In the genomic region with DNA sequence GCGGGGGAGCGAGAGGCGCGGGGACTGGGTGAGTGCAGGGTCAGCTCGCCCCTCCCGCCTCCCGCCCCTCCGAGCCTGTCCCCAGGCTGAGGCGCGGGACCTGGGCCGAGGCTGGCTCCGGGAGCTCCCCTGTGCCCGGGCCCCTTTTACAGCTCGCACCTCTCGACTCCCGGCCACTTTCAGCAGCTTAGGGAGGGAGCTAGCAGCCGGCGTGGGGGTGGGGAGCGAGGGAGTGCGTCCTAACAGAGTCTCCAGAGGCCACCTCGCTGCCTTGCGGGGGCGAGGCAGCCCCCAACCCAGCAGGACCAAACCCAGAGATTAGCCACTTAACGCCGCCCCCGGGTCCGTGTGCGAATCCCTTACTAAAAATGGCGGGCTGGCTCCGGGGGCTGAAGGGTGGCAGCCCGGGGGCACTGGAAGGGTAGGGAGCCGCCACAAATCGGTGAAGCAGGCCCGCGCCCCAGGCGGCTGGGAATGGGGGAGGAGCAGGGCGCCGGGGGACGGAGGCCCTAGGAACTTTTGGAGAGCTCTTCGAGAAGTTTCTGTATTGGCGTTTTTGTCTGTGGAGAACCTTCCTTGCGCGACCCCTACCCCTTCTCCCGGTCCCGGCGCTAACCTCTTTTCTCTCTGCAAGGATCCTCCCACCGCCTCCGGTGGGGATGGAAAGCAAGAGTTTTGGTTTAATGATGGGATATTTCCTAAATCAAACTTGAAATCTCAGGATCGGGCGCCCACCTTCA, we compare ENCODE assay signal across 1 cellular context.
TF ChIP-seq lines count a peak whose summit lies in the region.

No MANE protein-coding gene starts in this region.

TF ChIP-seq in HepG2, 621 proteins besides CTCF, POLR2A, EP300 and RAD21 (continued from another document and continues in another):
- TF ChIP-seq HNRNPL (IDR thresholded peaks at IDR 0.05; ENCODE audit: low read depth, low read length) (0 out of 2 replicates have a peak, but pooled peaks have one; percentile 24), ZBTB38 (CRISPR knock-in tag; IDR thresholded peaks at IDR 0.05) (no peak; the same call in 1 of the 2 replicates), ZNF33B (CRISPR knock-in tag; IDR thresholded peaks at IDR 0.05) (no peak), ZNF605 (CRISPR knock-in tag; IDR thresholded peaks at IDR 0.05) (no peak), ZNF788 (CRISPR knock-in tag; IDR thresholded peaks at IDR 0.05; ENCODE audit: borderline replicate concordance) (peak; percentile 62; the same call in 1 of the 2 replicates), ZNF749 (CRISPR knock-in tag; IDR thresholded peaks at IDR 0.05; ENCODE audit: borderline replicate concordance) (no peak), ZNF766 (CRISPR knock-in tag; IDR thresholded peaks at IDR 0.05; ENCODE audit: borderline replicate concordance) (no peak), NFRKB (IDR thresholded peaks at IDR 0.05) (no peak), SOX13 (IDR thresholded peaks at IDR 0.05) (no peak), SOX13 (CRISPR knock-in tag; conservative IDR thresholded peaks at IDR 0.05 in 1 of 2, IDR thresholded peaks at IDR 0.05 in 1 of 2) (no peak), ZNF772 (CRISPR knock-in tag; IDR thresholded peaks at IDR 0.05) (peak; percentile 35; the same call in 1 of the 2 replicates), KLF16 (CRISPR knock-in tag; IDR thresholded peaks at IDR 0.05) (no peak), ZNF629 (CRISPR knock-in tag; conservative IDR thresholded peaks at IDR 0.05) (no peak), AGO1 (IDR thresholded peaks at IDR 0.05; ENCODE audit: low read depth, low read length, poor library complexity, severe bottlenecking) (no peak), HOXA3 (CRISPR knock-in tag; IDR thresholded peaks at IDR 0.05) (0 out of 2 replicates have a peak, but pooled peaks have one; percentile 15), HNRNPK (IDR thresholded peaks at IDR 0.05; ENCODE audit: low read depth, low read length, poor library complexity, severe bottlenecking) (peak; percentile 13), ZSCAN21 (CRISPR knock-in tag; IDR thresholded peaks at IDR 0.05; ENCODE audit: borderline replicate concordance) (no peak), YY1 (IDR thresholded peaks at IDR 0.05; ENCODE audit: insufficient read depth, insufficient replicate concordance, low read depth, low read length) (no peak), POLR2G (IDR thresholded peaks at IDR 0.05; ENCODE audit: low read depth, low read length) (peak; percentile 18; the same call in 1 of the 2 replicates), SOX5 (CRISPR knock-in tag; IDR thresholded peaks at IDR 0.05; ENCODE audit: borderline replicate concordance) (no peak), ZNF550 (CRISPR knock-in tag; IDR thresholded peaks at IDR 0.05; ENCODE audit: borderline replicate concordance) (no peak), SSRP1 (CRISPR knock-in tag; IDR thresholded peaks at IDR 0.05) (no peak), ZNF101 (CRISPR knock-in tag; IDR thresholded peaks at IDR 0.05; ENCODE audit: borderline replicate concordance, low read depth) (no peak), KDM4B (CRISPR knock-in tag; IDR thresholded peaks at IDR 0.05) (no peak), ZNF775 (CRISPR knock-in tag; IDR thresholded peaks at IDR 0.05; ENCODE audit: borderline replicate concordance) (no peak), AGO2 (optimal IDR thresholded peaks at IDR 0.05; ENCODE audit: low read depth, low read length) (peak; percentile 38)
- TF ChIP-seq, protein P1, sequence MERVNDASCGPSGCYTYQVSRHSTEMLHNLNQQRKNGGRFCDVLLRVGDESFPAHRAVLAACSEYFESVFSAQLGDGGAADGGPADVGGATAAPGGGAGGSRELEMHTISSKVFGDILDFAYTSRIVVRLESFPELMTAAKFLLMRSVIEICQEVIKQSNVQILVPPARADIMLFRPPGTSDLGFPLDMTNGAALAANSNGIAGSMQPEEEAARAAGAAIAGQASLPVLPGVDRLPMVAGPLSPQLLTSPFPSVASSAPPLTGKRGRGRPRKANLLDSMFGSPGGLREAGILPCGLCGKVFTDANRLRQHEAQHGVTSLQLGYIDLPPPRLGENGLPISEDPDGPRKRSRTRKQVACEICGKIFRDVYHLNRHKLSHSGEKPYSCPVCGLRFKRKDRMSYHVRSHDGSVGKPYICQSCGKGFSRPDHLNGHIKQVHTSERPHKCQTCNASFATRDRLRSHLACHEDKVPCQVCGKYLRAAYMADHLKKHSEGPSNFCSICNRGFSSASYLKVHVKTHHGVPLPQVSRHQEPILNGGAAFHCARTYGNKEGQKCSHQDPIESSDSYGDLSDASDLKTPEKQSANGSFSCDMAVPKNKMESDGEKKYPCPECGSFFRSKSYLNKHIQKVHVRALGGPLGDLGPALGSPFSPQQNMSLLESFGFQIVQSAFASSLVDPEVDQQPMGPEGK (CRISPR knock-in tag; IDR thresholded peaks at IDR 0.05), result peak; percentile 72
- TF ChIP-seq, protein P2, sequence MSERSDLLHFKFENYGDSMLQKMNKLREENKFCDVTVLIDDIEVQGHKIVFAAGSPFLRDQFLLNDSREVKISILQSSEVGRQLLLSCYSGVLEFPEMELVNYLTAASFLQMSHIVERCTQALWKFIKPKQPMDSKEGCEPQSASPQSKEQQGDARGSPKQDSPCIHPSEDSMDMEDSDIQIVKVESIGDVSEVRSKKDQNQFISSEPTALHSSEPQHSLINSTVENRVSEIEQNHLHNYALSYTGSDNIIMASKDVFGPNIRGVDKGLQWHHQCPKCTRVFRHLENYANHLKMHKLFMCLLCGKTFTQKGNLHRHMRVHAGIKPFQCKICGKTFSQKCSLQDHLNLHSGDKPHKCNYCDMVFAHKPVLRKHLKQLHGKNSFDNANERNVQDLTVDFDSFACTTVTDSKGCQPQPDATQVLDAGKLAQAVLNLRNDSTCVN (CRISPR knock-in tag; IDR thresholded peaks at IDR 0.05; ENCODE audit: borderline replicate concordance), result no peak
- TF ChIP-seq, protein P3, sequence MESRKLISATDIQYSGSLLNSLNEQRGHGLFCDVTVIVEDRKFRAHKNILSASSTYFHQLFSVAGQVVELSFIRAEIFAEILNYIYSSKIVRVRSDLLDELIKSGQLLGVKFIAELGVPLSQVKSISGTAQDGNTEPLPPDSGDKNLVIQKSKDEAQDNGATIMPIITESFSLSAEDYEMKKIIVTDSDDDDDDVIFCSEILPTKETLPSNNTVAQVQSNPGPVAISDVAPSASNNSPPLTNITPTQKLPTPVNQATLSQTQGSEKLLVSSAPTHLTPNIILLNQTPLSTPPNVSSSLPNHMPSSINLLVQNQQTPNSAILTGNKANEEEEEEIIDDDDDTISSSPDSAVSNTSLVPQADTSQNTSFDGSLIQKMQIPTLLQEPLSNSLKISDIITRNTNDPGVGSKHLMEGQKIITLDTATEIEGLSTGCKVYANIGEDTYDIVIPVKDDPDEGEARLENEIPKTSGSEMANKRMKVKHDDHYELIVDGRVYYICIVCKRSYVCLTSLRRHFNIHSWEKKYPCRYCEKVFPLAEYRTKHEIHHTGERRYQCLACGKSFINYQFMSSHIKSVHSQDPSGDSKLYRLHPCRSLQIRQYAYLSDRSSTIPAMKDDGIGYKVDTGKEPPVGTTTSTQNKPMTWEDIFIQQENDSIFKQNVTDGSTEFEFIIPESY (CRISPR knock-in tag; IDR thresholded peaks at IDR 0.05), result peak; percentile 79
- TF ChIP-seq, protein P4, sequence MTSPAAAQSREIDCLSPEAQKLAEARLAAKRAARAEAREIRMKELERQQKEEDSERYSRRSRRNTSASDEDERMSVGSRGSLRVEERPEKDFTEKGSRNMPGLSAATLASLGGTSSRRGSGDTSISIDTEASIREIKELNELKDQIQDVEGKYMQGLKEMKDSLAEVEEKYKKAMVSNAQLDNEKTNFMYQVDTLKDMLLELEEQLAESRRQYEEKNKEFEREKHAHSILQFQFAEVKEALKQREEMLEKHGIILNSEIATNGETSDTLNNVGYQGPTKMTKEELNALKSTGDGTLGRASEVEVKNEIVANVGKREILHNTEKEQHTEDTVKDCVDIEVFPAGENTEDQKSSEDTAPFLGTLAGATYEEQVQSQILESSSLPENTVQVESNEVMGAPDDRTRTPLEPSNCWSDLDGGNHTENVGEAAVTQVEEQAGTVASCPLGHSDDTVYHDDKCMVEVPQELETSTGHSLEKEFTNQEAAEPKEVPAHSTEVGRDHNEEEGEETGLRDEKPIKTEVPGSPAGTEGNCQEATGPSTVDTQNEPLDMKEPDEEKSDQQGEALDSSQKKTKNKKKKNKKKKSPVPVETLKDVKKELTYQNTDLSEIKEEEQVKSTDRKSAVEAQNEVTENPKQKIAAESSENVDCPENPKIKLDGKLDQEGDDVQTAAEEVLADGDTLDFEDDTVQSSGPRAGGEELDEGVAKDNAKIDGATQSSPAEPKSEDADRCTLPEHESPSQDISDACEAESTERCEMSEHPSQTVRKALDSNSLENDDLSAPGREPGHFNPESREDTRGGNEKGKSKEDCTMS (CRISPR knock-in tag; conservative IDR thresholded peaks at IDR 0.05), result no peak
- TF ChIP-seq, protein P5, sequence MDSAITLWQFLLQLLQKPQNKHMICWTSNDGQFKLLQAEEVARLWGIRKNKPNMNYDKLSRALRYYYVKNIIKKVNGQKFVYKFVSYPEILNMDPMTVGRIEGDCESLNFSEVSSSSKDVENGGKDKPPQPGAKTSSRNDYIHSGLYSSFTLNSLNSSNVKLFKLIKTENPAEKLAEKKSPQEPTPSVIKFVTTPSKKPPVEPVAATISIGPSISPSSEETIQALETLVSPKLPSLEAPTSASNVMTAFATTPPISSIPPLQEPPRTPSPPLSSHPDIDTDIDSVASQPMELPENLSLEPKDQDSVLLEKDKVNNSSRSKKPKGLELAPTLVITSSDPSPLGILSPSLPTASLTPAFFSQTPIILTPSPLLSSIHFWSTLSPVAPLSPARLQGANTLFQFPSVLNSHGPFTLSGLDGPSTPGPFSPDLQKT (CRISPR knock-in tag; IDR thresholded peaks at IDR 0.05; ENCODE audit: borderline replicate concordance), result no peak
- TF ChIP-seq, protein P6, sequence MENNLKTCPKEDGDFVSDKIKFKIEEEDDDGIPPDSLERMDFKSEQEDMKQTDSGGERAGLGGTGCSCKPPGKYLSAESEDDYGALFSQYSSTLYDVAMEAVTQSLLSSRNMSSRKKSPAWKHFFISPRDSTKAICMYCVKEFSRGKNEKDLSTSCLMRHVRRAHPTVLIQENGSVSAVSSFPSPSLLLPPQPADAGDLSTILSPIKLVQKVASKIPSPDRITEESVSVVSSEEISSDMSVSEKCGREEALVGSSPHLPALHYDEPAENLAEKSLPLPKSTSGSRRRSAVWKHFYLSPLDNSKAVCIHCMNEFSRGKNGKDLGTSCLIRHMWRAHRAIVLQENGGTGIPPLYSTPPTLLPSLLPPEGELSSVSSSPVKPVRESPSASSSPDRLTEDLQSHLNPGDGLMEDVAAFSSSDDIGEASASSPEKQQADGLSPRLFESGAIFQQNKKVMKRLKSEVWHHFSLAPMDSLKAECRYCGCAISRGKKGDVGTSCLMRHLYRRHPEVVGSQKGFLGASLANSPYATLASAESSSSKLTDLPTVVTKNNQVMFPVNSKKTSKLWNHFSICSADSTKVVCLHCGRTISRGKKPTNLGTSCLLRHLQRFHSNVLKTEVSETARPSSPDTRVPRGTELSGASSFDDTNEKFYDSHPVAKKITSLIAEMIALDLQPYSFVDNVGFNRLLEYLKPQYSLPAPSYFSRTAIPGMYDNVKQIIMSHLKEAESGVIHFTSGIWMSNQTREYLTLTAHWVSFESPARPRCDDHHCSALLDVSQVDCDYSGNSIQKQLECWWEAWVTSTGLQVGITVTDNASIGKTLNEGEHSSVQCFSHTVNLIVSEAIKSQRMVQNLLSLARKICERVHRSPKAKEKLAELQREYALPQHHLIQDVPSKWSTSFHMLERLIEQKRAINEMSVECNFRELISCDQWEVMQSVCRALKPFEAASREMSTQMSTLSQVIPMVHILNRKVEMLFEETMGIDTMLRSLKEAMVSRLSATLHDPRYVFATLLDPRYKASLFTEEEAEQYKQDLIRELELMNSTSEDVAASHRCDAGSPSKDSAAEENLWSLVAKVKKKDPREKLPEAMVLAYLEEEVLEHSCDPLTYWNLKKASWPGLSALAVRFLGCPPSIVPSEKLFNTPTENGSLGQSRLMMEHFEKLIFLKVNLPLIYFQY (CRISPR knock-in tag; IDR thresholded peaks at IDR 0.05; ENCODE audit: borderline replicate concordance), result no peak
- TF ChIP-seq, protein P7, sequence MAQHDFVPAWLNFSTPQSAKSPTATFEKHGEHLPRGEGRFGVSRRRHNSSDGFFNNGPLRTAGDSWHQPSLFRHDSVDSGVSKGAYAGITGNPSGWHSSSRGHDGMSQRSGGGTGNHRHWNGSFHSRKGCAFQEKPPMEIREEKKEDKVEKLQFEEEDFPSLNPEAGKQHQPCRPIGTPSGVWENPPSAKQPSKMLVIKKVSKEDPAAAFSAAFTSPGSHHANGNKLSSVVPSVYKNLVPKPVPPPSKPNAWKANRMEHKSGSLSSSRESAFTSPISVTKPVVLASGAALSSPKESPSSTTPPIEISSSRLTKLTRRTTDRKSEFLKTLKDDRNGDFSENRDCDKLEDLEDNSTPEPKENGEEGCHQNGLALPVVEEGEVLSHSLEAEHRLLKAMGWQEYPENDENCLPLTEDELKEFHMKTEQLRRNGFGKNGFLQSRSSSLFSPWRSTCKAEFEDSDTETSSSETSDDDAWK (CRISPR knock-in tag; IDR thresholded peaks at IDR 0.05), result no peak
- TF ChIP-seq, protein P8, sequence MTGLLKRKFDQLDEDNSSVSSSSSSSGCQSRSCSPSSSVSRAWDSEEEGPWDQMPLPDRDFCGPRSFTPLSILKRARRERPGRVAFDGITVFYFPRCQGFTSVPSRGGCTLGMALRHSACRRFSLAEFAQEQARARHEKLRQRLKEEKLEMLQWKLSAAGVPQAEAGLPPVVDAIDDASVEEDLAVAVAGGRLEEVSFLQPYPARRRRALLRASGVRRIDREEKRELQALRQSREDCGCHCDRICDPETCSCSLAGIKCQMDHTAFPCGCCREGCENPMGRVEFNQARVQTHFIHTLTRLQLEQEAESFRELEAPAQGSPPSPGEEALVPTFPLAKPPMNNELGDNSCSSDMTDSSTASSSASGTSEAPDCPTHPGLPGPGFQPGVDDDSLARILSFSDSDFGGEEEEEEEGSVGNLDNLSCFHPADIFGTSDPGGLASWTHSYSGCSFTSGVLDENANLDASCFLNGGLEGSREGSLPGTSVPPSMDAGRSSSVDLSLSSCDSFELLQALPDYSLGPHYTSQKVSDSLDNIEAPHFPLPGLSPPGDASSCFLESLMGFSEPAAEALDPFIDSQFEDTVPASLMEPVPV (CRISPR knock-in tag; IDR thresholded peaks at IDR 0.05), result no peak
- TF ChIP-seq, protein P9, sequence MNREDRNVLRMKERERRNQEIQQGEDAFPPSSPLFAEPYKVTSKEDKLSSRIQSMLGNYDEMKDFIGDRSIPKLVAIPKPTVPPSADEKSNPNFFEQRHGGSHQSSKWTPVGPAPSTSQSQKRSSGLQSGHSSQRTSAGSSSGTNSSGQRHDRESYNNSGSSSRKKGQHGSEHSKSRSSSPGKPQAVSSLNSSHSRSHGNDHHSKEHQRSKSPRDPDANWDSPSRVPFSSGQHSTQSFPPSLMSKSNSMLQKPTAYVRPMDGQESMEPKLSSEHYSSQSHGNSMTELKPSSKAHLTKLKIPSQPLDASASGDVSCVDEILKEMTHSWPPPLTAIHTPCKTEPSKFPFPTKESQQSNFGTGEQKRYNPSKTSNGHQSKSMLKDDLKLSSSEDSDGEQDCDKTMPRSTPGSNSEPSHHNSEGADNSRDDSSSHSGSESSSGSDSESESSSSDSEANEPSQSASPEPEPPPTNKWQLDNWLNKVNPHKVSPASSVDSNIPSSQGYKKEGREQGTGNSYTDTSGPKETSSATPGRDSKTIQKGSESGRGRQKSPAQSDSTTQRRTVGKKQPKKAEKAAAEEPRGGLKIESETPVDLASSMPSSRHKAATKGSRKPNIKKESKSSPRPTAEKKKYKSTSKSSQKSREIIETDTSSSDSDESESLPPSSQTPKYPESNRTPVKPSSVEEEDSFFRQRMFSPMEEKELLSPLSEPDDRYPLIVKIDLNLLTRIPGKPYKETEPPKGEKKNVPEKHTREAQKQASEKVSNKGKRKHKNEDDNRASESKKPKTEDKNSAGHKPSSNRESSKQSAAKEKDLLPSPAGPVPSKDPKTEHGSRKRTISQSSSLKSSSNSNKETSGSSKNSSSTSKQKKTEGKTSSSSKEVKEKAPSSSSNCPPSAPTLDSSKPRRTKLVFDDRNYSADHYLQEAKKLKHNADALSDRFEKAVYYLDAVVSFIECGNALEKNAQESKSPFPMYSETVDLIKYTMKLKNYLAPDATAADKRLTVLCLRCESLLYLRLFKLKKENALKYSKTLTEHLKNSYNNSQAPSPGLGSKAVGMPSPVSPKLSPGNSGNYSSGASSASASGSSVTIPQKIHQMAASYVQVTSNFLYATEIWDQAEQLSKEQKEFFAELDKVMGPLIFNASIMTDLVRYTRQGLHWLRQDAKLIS (CRISPR knock-in tag; IDR thresholded peaks at IDR 0.05), result no peak
